9 cellular contexts compared by ENCODE assay signal in genomic region chr16:81873843-81874752, GRCh38.
DNase-seq lines count a peak whose midpoint lies in the region; ATAC-seq, FAIRE-seq and TF ChIP-seq lines count a peak whose summit lies in the region.
"Had no signal": no experiment of that assay in that cellular context is flagged by ENCODE, and none has a peak within 500 bp of the region (broad histone marks: within the 10 kb centered on the region; RNA-seq: fewer than 3 reads in every experiment).

No MANE protein-coding gene starts in this region.

- no peaks in the 10 kb centered on the region for H3F3A ChIP-seq in SK-N-SH (replicated peaks; ENCODE audit: insufficient read depth)

- ATAC-seq in GM18502 (IDR thresholded peaks at IDR 0.05; ENCODE audit: poor library complexity, unreplicated experiment) (peak; percentile 80), HG03439 (IDR thresholded peaks at IDR 0.05; ENCODE audit: unreplicated experiment) (peak; percentile 69), HG02973 (IDR thresholded peaks at IDR 0.05; ENCODE audit: unreplicated experiment) (no peak)

- H3K9ac ChIP-seq in SK-N-SH (no peak overlapping the region), astrocyte (ENCODE audit: low read length) (no peak overlapping the region)

- FAIRE-seq in astrocyte (lab: Jason Lieb, UNC), result no peak

- WGBS in SK-N-SH (ENCODE audit: low lambda C conversion rate), result 8% methylated on average over 6 of the region's 6 CpGs

- H3K4me1 Mint-ChIP-seq in astrocyte (ENCODE audit: low read depth, unreplicated experiment), result no peaks in the 10 kb centered on the region

- DNase-seq in AML-193 (lab: John Stamatoyannopoulos, UW) (peak; percentile 49 to 56), SK-N-SH (peak; percentile 58), astrocyte (ENCODE audit: low read depth) (peak; percentile 14), kidney epithelial cell (ENCODE audit: low read depth) (no peak)
- peak; percentile 6 for DNase-seq in stimulated activated CD8-positive, alpha-beta memory T cell treated with anti-CD3 and anti-CD28 coated beads, Interleukin-15, amount 100 ng/mL, for 24 hours (ENCODE audit: low read depth)

- H2AFZ ChIP-seq in SK-N-SH (ENCODE audit: low read depth), result no peak overlapping the region
- H2AFZ ChIP-seq in astrocyte (ENCODE audit: low read depth, low read length), result no peak overlapping the region

- H3K27me3 Mint-ChIP-seq in astrocyte (ENCODE audit: low read depth, unreplicated experiment), result peaks cover 24% of the 10 kb centered on the region

- no peak overlapping the region for H3K27ac Mint-ChIP-seq in astrocyte (ENCODE audit: unreplicated experiment)

- H3K36me3 ChIP-seq in SK-N-SH (replicated peaks in 1 of 2; ENCODE audit: control insufficient read depth in 1 of 2, insufficient read depth in 2 of 2, low read length in 1 of 2) (no peaks in the 10 kb centered on the region), astrocyte (ENCODE audit: insufficient read depth, low read length) (no peaks in the 10 kb centered on the region), kidney epithelial cell (ENCODE audit: control insufficient read depth, insufficient read depth, low read length) (no peaks in the 10 kb centered on the region)

- POLR2A ChIA-PET in SK-N-SH (lab: Yijun Ruan, JAX), result interaction anchor here (0.5 kb wide), 1 partner anchor 279 kb away, joined by 3 read pairs; no protein-coding TSS in a partner anchor

- H3K27ac ChIP-seq in SK-N-SH (ENCODE audit: low read depth in 2 of 2, low read length in 1 of 2) (no peak overlapping the region), astrocyte (ENCODE audit: low read depth, low read length) (no peak overlapping the region)
- H3K27ac ChIP-seq: SK-N-MC had no signal

- H3K4me1 ChIP-seq in SK-N-SH (ENCODE audit: control insufficient read depth in 1 of 2, insufficient read depth in 2 of 2, low read depth in 1 of 2, low read length in 1 of 2) (no peaks in the 10 kb centered on the region), astrocyte (ENCODE audit: insufficient read depth, low read length) (no peaks in the 10 kb centered on the region)

- no peaks in the 10 kb centered on the region for H3K36me3 Mint-ChIP-seq in astrocyte (ENCODE audit: low read depth, unreplicated experiment)

- peak; percentile 86 for TF ChIP-seq CTCF in SK-N-SH (IDR thresholded peaks at IDR 0.05)
- TF ChIP-seq CTCF in astrocyte (IDR thresholded peaks at IDR 0.05; ENCODE audit: insufficient read depth, low read depth, low read length), result peak; percentile 87
- TF ChIP-seq CTCF in kidney epithelial cell (IDR thresholded peaks at IDR 0.05; ENCODE audit: insufficient read depth, low read length, poor library complexity, severe bottlenecking), result peak; percentile 94

- H3K9me3 ChIP-seq in SK-N-SH, result no peaks in the 10 kb centered on the region
- H3K9me3 ChIP-seq in astrocyte (ENCODE audit: insufficient read depth, low read depth, low read length), result no peaks in the 10 kb centered on the region

- CTCF ChIA-PET in SK-N-SH (lab: Yijun Ruan, JAX), result interaction anchor here (0.6 to 4.5 kb wide), 14 partner anchors 8 to 835 kb away, joined by 3 to 30 read pairs (median 4); no protein-coding TSS in a partner anchor

- H3K79me2 ChIP-seq in SK-N-SH (ENCODE audit: insufficient read depth) (no peaks in the 10 kb centered on the region), astrocyte (ENCODE audit: insufficient read depth, low read length) (no peaks in the 10 kb centered on the region)

- no peaks in the 10 kb centered on the region; the same call in 1 of the 2 replicates for H3K27me3 ChIP-seq in SK-N-SH (ENCODE audit: insufficient read depth)
- H3K27me3 ChIP-seq in astrocyte (ENCODE audit: insufficient read depth, low read length), result peaks cover 8% of the 10 kb centered on the region
- no peaks in the 10 kb centered on the region for H3K27me3 ChIP-seq in kidney epithelial cell (ENCODE audit: control insufficient read depth, insufficient read depth, low read length)

- H3K4me3 Mint-ChIP-seq in astrocyte (ENCODE audit: unreplicated experiment), result no peak overlapping the region

- no peaks in the 10 kb centered on the region for H4K20me1 ChIP-seq in SK-N-SH (ENCODE audit: insufficient read depth)
- no peaks in the 10 kb centered on the region for H4K20me1 ChIP-seq in astrocyte (ENCODE audit: insufficient read depth, low read length)

- peak; percentile 49 for TF ChIP-seq RAD21 in SK-N-SH (IDR thresholded peaks at IDR 0.05; ENCODE audit: low read length)

- no peak overlapping the region for H3K4me2 ChIP-seq in SK-N-SH
- H3K4me2 ChIP-seq in astrocyte (ENCODE audit: low read length), result no peak overlapping the region

- peaks cover 2% of the 10 kb centered on the region for H3K9me3 Mint-ChIP-seq in astrocyte (ENCODE audit: unreplicated experiment)

- H3K4me3 ChIP-seq in SK-N-SH (ENCODE audit: low read depth in 2 of 2, low read length in 1 of 2) (peak overlapping the region in 1 of 2 experiments; percentile 35; a peak in 1 of 4 replicates), astrocyte (ENCODE audit: insufficient read depth, low read depth, low read length) (no peak overlapping the region), kidney epithelial cell (ENCODE audit: low read depth, low read length) (no peak overlapping the region)
- H3K4me3 ChIP-seq: SK-N-MC had no signal

- TF ChIP-seq EP300 in SK-N-SH (IDR thresholded peaks at IDR 0.05; ENCODE audit: borderline replicate concordance in 1 of 2, low read depth in 1 of 2, low read length in 1 of 2), result no peak

- no peaks in the 10 kb centered on the region for H3K9me2 ChIP-seq in SK-N-SH

TF ChIP-seq in SK-N-SH, 30 proteins besides CTCF, POLR2A, EP300 and RAD21:
- TF ChIP-seq, protein P1, sequence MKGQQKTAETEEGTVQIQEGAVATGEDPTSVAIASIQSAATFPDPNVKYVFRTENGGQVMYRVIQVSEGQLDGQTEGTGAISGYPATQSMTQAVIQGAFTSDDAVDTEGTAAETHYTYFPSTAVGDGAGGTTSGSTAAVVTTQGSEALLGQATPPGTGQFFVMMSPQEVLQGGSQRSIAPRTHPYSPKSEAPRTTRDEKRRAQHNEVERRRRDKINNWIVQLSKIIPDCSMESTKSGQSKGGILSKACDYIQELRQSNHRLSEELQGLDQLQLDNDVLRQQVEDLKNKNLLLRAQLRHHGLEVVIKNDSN (IDR thresholded peaks at IDR 0.05; ENCODE audit: borderline replicate concordance, low read depth), result no peak
- TF ChIP-seq SMC3 (IDR thresholded peaks at IDR 0.05; ENCODE audit: low read depth, low read length), result peak; percentile 21; the same call in 1 of the 2 replicates
